ENCODE assay signal across 8 cellular contexts in genomic region chr1:167401260-167401873, GRCh38.
DNase-seq lines count a peak whose midpoint lies in the region; ATAC-seq and TF ChIP-seq lines count a peak whose summit lies in the region.

No MANE protein-coding gene starts in this region.

- peaks cover 18 to 32% (median 21%) of the 10 kb centered on the region in 3 donors for H3K36me3 Mint-ChIP-seq in immature natural killer cell

- H3K9me3 Mint-ChIP-seq in immature natural killer cell: no peaks in the 10 kb centered on the region

- H3K4me1 ChIP-seq in heart left ventricle: peaks cover 0 to 9% (median 0%) of the 10 kb centered on the region in 12 donors
- peaks cover 0 to 10% of the 10 kb centered on the region in 2 donors for H3K4me1 ChIP-seq in adrenal gland (replicated peaks in 1 of 2)

- DNase-seq in heart left ventricle (peak in 3 of 5 donors; percentile 24 to 32 (median 27)), cardiac septum (ENCODE audit: low spot score) (no peak), Kasumi-1 (lab: John Stamatoyannopoulos, UW) (peak; percentile 24 to 71), SK-N-DZ (ENCODE audit: low spot score) (peak; percentile 28), adrenal gland (peak; percentile 51 to 82 (median 71)), immature natural killer cell (peak; percentile 64 to 72 (median 70))
- peak; percentile 33 for DNase-seq in stimulated activated CD4-positive, alpha-beta T cell treated with anti-CD3 and anti-CD28 coated beads, Interleukin-1b, Interleukin-23, amount 100 ng/mL, for 48 hours

- intact Hi-C loops in heart left ventricle (cut with DNase I): loop anchor here (2.0 to 10.0 kb wide), 6 partner anchors 41 to 143 kb away; no protein-coding TSS in a partner anchor
- intact Hi-C loops in cardiac septum (cut with DNase I): loop anchor here (5.0 kb wide), 1 partner anchor 131 kb away; no protein-coding TSS in a partner anchor
- intact Hi-C loops in adrenal gland (cut with DNase I): loop anchor here in 1 of 2 donors (5.0 to 10.0 kb wide), 3 partner anchors 41 to 137 kb away; no protein-coding TSS in a partner anchor

- no peak overlapping the region for H3K4me3 Mint-ChIP-seq in immature natural killer cell

- 66 to 69% (median 67%) methylated on average over 8 of the region's 8 CpGs for WGBS in heart left ventricle, 4 donors
- 52 to 59% (median 56%) methylated on average over 8 of the region's 8 CpGs for WGBS in adrenal gland, 4 donors

- H3K27me3 ChIP-seq in heart left ventricle (no peaks in the 10 kb centered on the region), adrenal gland (no peaks in the 10 kb centered on the region)

- H3K4me3 ChIP-seq in heart left ventricle (no peak overlapping the region), adrenal gland (no peak overlapping the region)

- no peak for TF ChIP-seq POLR2A in heart left ventricle (IDR thresholded peaks at IDR 0.05)
- no peak for TF ChIP-seq POLR2A in adrenal gland (IDR thresholded peaks at IDR 0.05)

- TF ChIP-seq CTCF in heart left ventricle (IDR thresholded peaks at IDR 0.05) (peak; percentile 23 to 64 (median 47)), adrenal gland (IDR thresholded peaks at IDR 0.05) (peak; percentile 42 to 67 (median 58))

- H3K27me3 Mint-ChIP-seq in immature natural killer cell (ENCODE audit: low read depth in 3 of 3): no peaks in the 10 kb centered on the region

- peaks cover 6 to 12% of the 10 kb centered on the region in 2 donors for H3K4me1 Mint-ChIP-seq in immature natural killer cell

- H3K36me3 ChIP-seq in heart left ventricle (peaks cover 0 to 91% (median 41%) of the 10 kb centered on the region in 9 donors), adrenal gland (replicated peaks in 1 of 2) (peaks cover 0 to 10% of the 10 kb centered on the region in 2 donors)

- H3K27ac Mint-ChIP-seq in immature natural killer cell: peak overlapping the region; percentile 7 to 80 (median 52)

- no peaks in the 10 kb centered on the region for H3K9me3 ChIP-seq in heart left ventricle
- H3K9me3 ChIP-seq in adrenal gland (replicated peaks in 1 of 3): no peaks in the 10 kb centered on the region

- H3K27ac ChIP-seq in heart left ventricle (no peak overlapping the region), adrenal gland (no peak overlapping the region)

- ATAC-seq in heart left ventricle (peak in 3 of 4 donors; percentile 49 to 68 (median 62)), HG03460 (IDR thresholded peaks at IDR 0.05; ENCODE audit: unreplicated experiment) (no peak)
